ENCODE assay signal across 1 cellular context in the genomic region with DNA sequence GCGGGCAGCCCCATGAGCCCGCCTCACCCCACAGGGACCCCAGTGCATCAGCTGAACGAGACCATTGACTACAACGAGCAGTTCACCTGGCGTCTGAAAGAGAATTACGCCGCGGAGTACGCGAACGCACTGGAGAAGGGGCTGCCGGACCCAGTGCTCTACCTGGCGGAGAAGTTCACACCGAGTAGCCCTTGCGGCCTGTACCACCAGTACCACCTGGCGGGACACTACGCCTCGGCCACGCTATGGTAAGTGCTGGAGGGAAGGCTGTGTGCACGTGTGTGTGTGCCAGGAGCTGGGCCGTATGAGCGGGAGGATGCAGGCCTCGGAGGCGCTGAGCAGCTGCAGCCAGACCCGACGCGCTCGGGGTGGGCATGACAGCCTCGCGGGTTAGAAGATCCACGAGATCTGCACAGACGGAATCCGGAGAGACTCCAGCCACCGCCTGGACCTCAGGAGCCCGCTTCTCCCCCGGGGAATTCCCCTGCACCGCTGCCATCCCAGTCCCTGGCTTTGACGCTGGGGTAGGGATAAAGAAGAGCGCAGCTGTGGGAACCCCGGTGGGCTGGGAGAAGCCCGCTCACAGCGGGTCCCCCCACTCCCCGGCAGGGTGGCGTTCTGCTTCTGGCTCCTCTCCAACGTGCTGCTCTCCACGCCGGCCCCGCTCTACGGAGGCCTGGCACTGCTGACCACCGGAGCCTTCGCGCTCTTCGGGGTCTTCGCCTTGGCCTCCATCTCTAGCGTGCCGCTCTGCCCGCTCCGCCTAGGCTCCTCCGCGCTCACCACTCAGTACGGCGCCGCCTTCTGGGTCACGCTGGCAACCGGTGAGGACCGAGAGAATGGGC.
TF ChIP-seq lines count a peak whose summit lies in the region.

No MANE protein-coding gene starts in this region.

TF ChIP-seq in GM23338, 12 proteins besides CTCF, POLR2A, EP300 and RAD21 (continued from another document):
- TF ChIP-seq EZH2phosphoT487 (IDR thresholded peaks at IDR 0.05; ENCODE audit: unreplicated experiment) = peak; percentile 76
